Comparison of ENCODE assay signal across 4 cellular contexts in genomic region chr19:12976109-12976508, GRCh38. TPM values are rescaled to one million over a fixed set of nuclear protein-coding genes. Genes with fewer than 3 reads are reported as not detected.
"Had no signal": no experiment of that assay in that cellular context is flagged by ENCODE, and none has a peak within 500 bp of the region (broad histone marks: within the 10 kb centered on the region; RNA-seq: fewer than 3 reads in every experiment).

No MANE protein-coding gene starts in this region.

RNA-seq across cellular contexts. Expression of gene DAND5, which starts 6.7 kb away (rescaled TPM):
- total RNA-seq: LHCN-M2, MCF 10A, NCI-H460, SJSA1 had no signal
